8 cellular contexts compared by ENCODE assay signal in the genomic region with DNA sequence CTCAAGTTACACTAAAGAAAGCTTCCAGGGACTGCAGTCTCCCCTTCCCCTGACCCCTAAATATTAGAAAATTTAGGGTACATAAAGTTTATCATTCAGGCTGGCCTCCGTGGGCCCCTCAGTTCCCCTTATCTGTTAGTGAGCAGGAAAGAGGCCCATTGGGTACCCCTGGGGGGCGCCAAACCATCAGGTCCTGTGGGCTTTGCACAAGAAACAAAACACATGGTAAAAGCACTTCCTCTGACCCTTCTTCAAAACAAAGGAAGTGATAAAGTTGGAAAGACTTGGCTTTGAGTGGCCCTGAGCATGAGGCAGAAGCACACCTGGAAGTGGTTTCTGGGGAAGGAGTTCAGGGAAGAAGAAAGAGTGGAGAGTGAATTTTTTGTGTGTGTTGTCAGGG.
DNase-seq lines count a peak whose midpoint lies in the region; TF ChIP-seq lines count a peak whose summit lies in the region.

No MANE protein-coding gene starts in this region.

- no peaks in the 10 kb centered on the region for H3K27me3 Mint-ChIP-seq in activated CD4-positive, alpha-beta T cell treated with anti-CD3 and anti-CD28 coated beads, Interleukin-2, amount 10 ng/mL, durations not matched to agents 24 days and 14 days
- no peaks in the 10 kb centered on the region for H3K27me3 Mint-ChIP-seq in nephron (ENCODE audit: low read depth)

- H3K36me3 ChIP-seq in mammary epithelial cell (ENCODE audit: insufficient read depth, low read length), result no peaks in the 10 kb centered on the region

- no TSS peak for BruUV-seq in mammary epithelial cell (replicated peaks; lab: Mats Ljungman, UMichigan)

- no peak overlapping the region for H3K27ac ChIP-seq in mammary epithelial cell (ENCODE audit: insufficient read depth, low read depth, low read length)

- peak; percentile 63 for DNase-seq in activated CD4-positive, alpha-beta T cell treated with anti-CD3 and anti-CD28 coated beads, Interleukin-2, amount 10 ng/mL, durations not matched to agents 24 days and 14 days
- no peak for DNase-seq in activated CD4-positive, alpha-beta T cell treated with anti-CD3 and anti-CD28 coated beads for 4 hours
- DNase-seq in NCI-H1105 (lab: John Stamatoyannopoulos, UW), result peak; percentile 45
- no peak for DNase-seq in mammary epithelial cell
- DNase-seq in activated T-cell treated with anti-CD3 and anti-CD28 coated beads for 4 hours, result no peak
- no peak for DNase-seq in effector CD8-positive, alpha-beta T cell (lab: John Stamatoyannopoulos, UW)
- no peak for DNase-seq in NCI-H226

- H3K4me3 ChIP-seq in mammary epithelial cell (replicated peaks in 1 of 3; ENCODE audit: insufficient read depth in 1 of 3, low read depth in 2 of 3, low read length in 3 of 3), result no peak overlapping the region

- no peaks in the 10 kb centered on the region for H3K9me3 Mint-ChIP-seq in activated CD4-positive, alpha-beta T cell treated with anti-CD3 and anti-CD28 coated beads, Interleukin-2, amount 10 ng/mL, durations not matched to agents 24 days and 14 days
- H3K9me3 Mint-ChIP-seq in nephron, result peaks cover 3% of the 10 kb centered on the region

- H3K9ac ChIP-seq in mammary epithelial cell (ENCODE audit: insufficient read depth, low read length), result no peak overlapping the region

- intact Hi-C loops in activated CD4-positive, alpha-beta T cell treated with anti-CD3 and anti-CD28 coated beads, Interleukin-2, amount 10 ng/mL, durations not matched to agents 24 days and 14 days (cut with micrococcal nuclease), result no loop called here
- intact Hi-C loops in mammary epithelial cell (cut with micrococcal nuclease), result no loop called here

- in situ Hi-C loops in mammary epithelial cell (cut with MboI; ENCODE audit: low sequenced_read_pairs in 2 of 2), result loop anchor here in 1 of 2 donors (25.0 kb wide), 1 partner anchor 609 kb away; a partner anchor contains a TSS

- no peaks in the 10 kb centered on the region for H4K20me1 ChIP-seq in mammary epithelial cell (ENCODE audit: insufficient read depth, low read length)

- TF ChIP-seq CTCF in mammary epithelial cell (conservative IDR thresholded peaks at IDR 0.05 in 1 of 2, IDR thresholded peaks at IDR 0.05 in 1 of 2; ENCODE audit: extremely low read depth in 1 of 2, insufficient read depth in 1 of 2, low read depth in 1 of 2, low read length in 2 of 2) (peak; percentile 25 to 40), nephron (IDR thresholded peaks at IDR 0.05; ENCODE audit: unreplicated experiment in 3 of 3) (peak; percentile 20 to 30 (median 30))

- no peak overlapping the region for H3K27ac Mint-ChIP-seq in activated CD4-positive, alpha-beta T cell treated with anti-CD3 and anti-CD28 coated beads, Interleukin-2, amount 10 ng/mL, durations not matched to agents 24 days and 14 days
- H3K27ac Mint-ChIP-seq in nephron, result peak overlapping the region in 2 of 3 experiments; percentile 28 to 46

- peak overlapping the region; percentile 65 for H2AFZ ChIP-seq in mammary epithelial cell (ENCODE audit: low read depth, low read length)

- no peak overlapping the region for H3K4me3 Mint-ChIP-seq in activated CD4-positive, alpha-beta T cell treated with anti-CD3 and anti-CD28 coated beads, Interleukin-2, amount 10 ng/mL, durations not matched to agents 24 days and 14 days
- no peak overlapping the region for H3K4me3 Mint-ChIP-seq in nephron

- peaks cover 5% of the 10 kb centered on the region for H3K4me1 Mint-ChIP-seq in activated CD4-positive, alpha-beta T cell treated with anti-CD3 and anti-CD28 coated beads, Interleukin-2, amount 10 ng/mL, durations not matched to agents 24 days and 14 days
- H3K4me1 Mint-ChIP-seq in nephron, result peaks cover 24% of the 10 kb centered on the region

- dilution Hi-C loops in mammary epithelial cell (cut with HindIII; ENCODE audit: low sequenced_read_pairs), result no loop called here

- H3K4me2 ChIP-seq in mammary epithelial cell (ENCODE audit: insufficient read depth, low read depth, low read length), result no peak overlapping the region

- H3K79me2 ChIP-seq in mammary epithelial cell (ENCODE audit: insufficient read depth, low read length), result no peaks in the 10 kb centered on the region

- no peaks in the 10 kb centered on the region for H3K27me3 ChIP-seq in mammary epithelial cell (ENCODE audit: insufficient read depth, low read length)

- H3K36me3 Mint-ChIP-seq in activated CD4-positive, alpha-beta T cell treated with anti-CD3 and anti-CD28 coated beads, Interleukin-2, amount 10 ng/mL, durations not matched to agents 24 days and 14 days (ENCODE audit: low read depth), result no peaks in the 10 kb centered on the region
- no peaks in the 10 kb centered on the region for H3K36me3 Mint-ChIP-seq in nephron (ENCODE audit: low read depth)

- CTCF ChIA-PET in mammary epithelial cell (lab: Charles Lee; ENCODE audit: low non-redundant PET), result no interaction called here

- peaks cover 10% of the 10 kb centered on the region for H3K4me1 ChIP-seq in mammary epithelial cell (ENCODE audit: insufficient read depth, low read length)

- H3K9me3 ChIP-seq in mammary epithelial cell (replicated peaks; ENCODE audit: insufficient read depth, low read length), result no peaks in the 10 kb centered on the region

- WGBS in mammary epithelial cell (ENCODE audit: low coverage, missing lambda C conversion rate), result 92% methylated on average over 2 of the region's 2 CpGs

Comparison
In these comparisons a context has a peak if more than half of its experiments do, and no peak if none do; other contexts are left out.
1. DNase-seq: peak in activated CD4-positive, alpha-beta T cell treated with anti-CD3 and anti-CD28 coated beads, Interleukin-2, amount 10 ng/mL, durations not matched to agents 24 days and 14 days (single experiment) and NCI-H1105 (single experiment); none in activated CD4-positive, alpha-beta T cell treated with anti-CD3 and anti-CD28 coated beads for 4 hours (0 of 2), mammary epithelial cell (single experiment), activated T-cell treated with anti-CD3 and anti-CD28 coated beads for 4 hours (single experiment), effector CD8-positive, alpha-beta T cell (single experiment) and NCI-H226 (single experiment).